In genomic region chr13:40874138-40874776, GRCh38 we compare ENCODE assay signal across 1 cellular context.
TF ChIP-seq lines count a peak whose summit lies in the region.

No MANE protein-coding gene starts in this region.

TF ChIP-seq in HepG2, 621 proteins besides CTCF, POLR2A, EP300 and RAD21 (continued from another document):
- 0 out of 2 replicates have a peak, but pooled peaks have one; percentile 38 for TF ChIP-seq ZNF280D (CRISPR knock-in tag; IDR thresholded peaks at IDR 0.05)
- TF ChIP-seq TARDBP (CRISPR knock-in tag; IDR thresholded peaks at IDR 0.05): no peak
- TF ChIP-seq AHR (CRISPR knock-in tag; IDR thresholded peaks at IDR 0.05): no peak
- TF ChIP-seq AFF4 (CRISPR knock-in tag; IDR thresholded peaks at IDR 0.05): no peak
